13 cellular contexts compared by ENCODE assay signal in the genomic region with DNA sequence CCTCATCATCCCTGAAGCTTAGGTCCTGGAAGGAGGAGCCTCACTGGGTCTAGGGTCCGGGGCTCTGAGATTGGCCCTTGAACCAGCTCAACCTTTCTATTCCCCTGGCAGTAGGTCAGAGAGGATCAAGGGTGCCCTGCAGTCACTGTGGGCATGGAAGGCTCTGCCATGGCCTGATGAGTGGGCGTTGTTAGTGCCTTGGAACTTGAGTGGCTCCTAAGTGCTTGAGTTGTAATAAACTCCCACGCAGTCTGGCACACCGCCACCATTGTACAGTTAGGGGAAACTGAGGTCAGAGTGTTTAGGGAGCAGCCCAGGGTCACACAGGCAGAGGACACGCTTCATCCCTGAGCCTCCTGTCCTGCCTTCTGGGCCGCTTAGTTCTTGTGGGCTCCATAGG. TPM values are rescaled to one million over a fixed set of nuclear protein-coding genes. Genes with fewer than 3 reads are reported as not detected.
DNase-seq lines count a peak whose midpoint lies in the region; ATAC-seq and TF ChIP-seq lines count a peak whose summit lies in the region.
"Had no signal": no experiment of that assay in that cellular context is flagged by ENCODE, and none has a peak within 500 bp of the region (broad histone marks: within the 10 kb centered on the region; RNA-seq: fewer than 3 reads in every experiment).

No MANE protein-coding gene starts in this region.

- H3K9me3 Mint-ChIP-seq in mesothelial cell of epicardium, result no peaks in the 10 kb centered on the region

- peaks cover 2% of the 10 kb centered on the region; the same call in 1 of the 2 replicates for H3K36me3 ChIP-seq in IMR-90 (ENCODE audit: control insufficient read depth, insufficient read depth, low read length)
- H3K36me3 ChIP-seq in ascending aorta, result peaks cover under 1 to 15% of the 10 kb centered on the region in 2 donors
- H3K36me3 ChIP-seq: MG63 had no signal

- H3K9me1 ChIP-seq in IMR-90 (ENCODE audit: insufficient read depth, low read length), result peaks cover 21% of the 10 kb centered on the region

- peaks cover 44% of the 10 kb centered on the region for H3K4me1 Mint-ChIP-seq in mesothelial cell of epicardium

- no peak overlapping the region for H3K18ac ChIP-seq in IMR-90 (ENCODE audit: low read depth, low read length)

- no peak overlapping the region for H2AK9ac ChIP-seq in IMR-90 (replicated peaks; ENCODE audit: low read depth, low read length, poor library complexity)

- in situ Hi-C loops in IMR-90 (cut with MboI; ENCODE audit: low sequenced_read_pairs), result no loop called here

- no peaks in the 10 kb centered on the region for H3K36me3 Mint-ChIP-seq in mesothelial cell of epicardium

- no peak overlapping the region for H3K4me2 ChIP-seq in IMR-90 (ENCODE audit: low read depth, low read length)

- H2AFZ ChIP-seq in IMR-90 (replicated peaks; ENCODE audit: low read length, poor library complexity), result no peak overlapping the region

- H2AK5ac ChIP-seq in IMR-90 (ENCODE audit: low read depth, low read length), result peak overlapping the region; percentile 17

- H2BK15ac ChIP-seq in IMR-90 (ENCODE audit: low read depth, low read length), result no peak overlapping the region

- no peak for TF ChIP-seq RAD21 in IMR-90 (IDR thresholded peaks at IDR 0.05; ENCODE audit: low read length)

- no CpG with 5 or more reads among the region's 6 CpGs for WGBS in IMR-90 (ENCODE audit: extremely low coverage in 2 of 2, insufficient read length in 1 of 2), 2 experiments

- no peak overlapping the region for H3K23ac ChIP-seq in IMR-90 (ENCODE audit: low read depth, low read length)

- H3K27me3 ChIP-seq in IMR-90 (ENCODE audit: control insufficient read depth, insufficient read depth, low read length) (no peaks in the 10 kb centered on the region), ascending aorta (no peaks in the 10 kb centered on the region)
- H3K27me3 ChIP-seq: MG63 had no signal

- no peaks in the 10 kb centered on the region; the same call in 1 of the 2 replicates for H4K20me1 ChIP-seq in IMR-90 (ENCODE audit: insufficient read depth, low read length)

- H3K27me3 Mint-ChIP-seq in mesothelial cell of epicardium (ENCODE audit: low read depth), result no peaks in the 10 kb centered on the region

- no peaks in the 10 kb centered on the region; a peak in 1 of 4 replicates for H3K79me1 ChIP-seq in IMR-90 (ENCODE audit: low read depth in 1 of 2, low read length in 2 of 2)

- no peak for TF ChIP-seq POLR2A in IMR-90 (IDR thresholded peaks at IDR 0.05; ENCODE audit: low read depth, low read length)

- no peak overlapping the region for H2BK20ac ChIP-seq in IMR-90 (ENCODE audit: low read depth, low read length)

- no peak overlapping the region for H4K8ac ChIP-seq in IMR-90 (ENCODE audit: low read depth in 2 of 2, low read length in 2 of 2)

- H3K4me3 ChIP-seq in IMR-90 (ENCODE audit: insufficient read depth, low read depth, low read length), result no peak overlapping the region
- peak overlapping the region in 1 of 2 donors; percentile 23 for H3K4me3 ChIP-seq in ascending aorta
- H3K4me3 ChIP-seq: BLaER1 treated with 17β-estradiol and CSF1 and Interleukin-3, amounts not matched to agents 10 nM and 100 nM; MG63 had no signal

- no peak overlapping the region for H3K27ac ChIP-seq in IMR-90 (ENCODE audit: insufficient read depth, low read length)
- peak overlapping the region; percentile 96 to 99 for H3K27ac ChIP-seq in ascending aorta
- peak overlapping the region; percentile 61 for H3K27ac ChIP-seq in temporal lobe (ENCODE audit: low read depth, low read length)

- DNase-seq in IMR-90 (no peak), ascending aorta (ENCODE audit: low spot score in 2 of 2) (no peak), mesothelial cell of epicardium (ENCODE audit: low spot score in 2 of 2, unreplicated experiment in 2 of 2) (no peak), D341Med (ENCODE audit: low spot score) (no peak)
- no peak for DNase-seq in activated T-cell treated with anti-CD3 and anti-CD28 coated beads, Interleukin-2, amount 50 U/mL, for 1 hour
- no peak for DNase-seq in stimulated activated CD4-positive, alpha-beta T cell treated with anti-CD3 and anti-CD28 coated beads, Interleukin-1b, Interleukin-23, amount 100 ng/mL, for 48 hours
- DNase-seq: DMS153, EL, MG63, NCI-H1105, NCI-H526 treated with DMSO at 0.1 percent for 48 hours had no signal

- H4K91ac ChIP-seq in IMR-90 (ENCODE audit: insufficient read depth, low read depth, low read length), result no peak overlapping the region

- H3K27ac Mint-ChIP-seq in mesothelial cell of epicardium, result peak overlapping the region; percentile 71

- H3K4me1 ChIP-seq in IMR-90 (ENCODE audit: control insufficient read depth, insufficient read depth, low read length) (peaks cover 48% of the 10 kb centered on the region), ascending aorta (peaks cover 36 to 63% of the 10 kb centered on the region in 2 donors)

- TF ChIP-seq CTCF in IMR-90 (conservative IDR thresholded peaks at IDR 0.05; ENCODE audit: low read depth, low read length), result no peak
- no peak for TF ChIP-seq CTCF in ascending aorta (IDR thresholded peaks at IDR 0.05)
- no peak for TF ChIP-seq CTCF in mesothelial cell of epicardium (IDR thresholded peaks at IDR 0.05; ENCODE audit: unreplicated experiment)

- BruUV-seq in IMR-90 (replicated peaks; lab: Mats Ljungman, UMichigan), result no TSS peak

- no peak overlapping the region for H3K56ac ChIP-seq in IMR-90 (ENCODE audit: extremely low read depth, insufficient read depth, low read length)

- no peak overlapping the region for H3K9ac ChIP-seq in IMR-90 (ENCODE audit: low read depth, low read length)

- no peak overlapping the region for H3K4ac ChIP-seq in IMR-90 (ENCODE audit: low read depth, low read length)

- no peak for ATAC-seq in IMR-90 (ENCODE audit: low read depth)

- H3K4me3 Mint-ChIP-seq in mesothelial cell of epicardium, result no peak overlapping the region

- H3K14ac ChIP-seq in IMR-90 (replicated peaks; ENCODE audit: low read depth, low read length), result no peak overlapping the region

- CTCF ChIA-PET in IMR-90 (lab: Yijun Ruan, JAX), result interaction anchor here (0.5 kb wide), 1 partner anchor 1105 kb away, joined by 10 read pairs; no protein-coding TSS in a partner anchor

- no peak overlapping the region for H2BK120ac ChIP-seq in IMR-90 (ENCODE audit: low read depth, low read length)

- dilution Hi-C loops in IMR-90 (cut with HindIII; ENCODE audit: low sequenced_read_pairs, unreplicated experiment), result no loop called here

- H2BK5ac ChIP-seq in IMR-90 (ENCODE audit: low read depth, low read length, poor library complexity, severe bottlenecking), result no peak overlapping the region

- POLR2A ChIA-PET in IMR-90 (lab: Charles Lee; ENCODE audit: unreplicated experiment), result no interaction called here

- H3K9me3 ChIP-seq in IMR-90 (ENCODE audit: control insufficient read depth, insufficient read depth, low read length) (no peaks in the 10 kb centered on the region), ascending aorta (no peaks in the 10 kb centered on the region)
- H3K9me3 ChIP-seq: BLaER1 treated with 17β-estradiol and CSF1 and Interleukin-3, amounts not matched to agents 10 nM and 100 nM; MG63 had no signal

- no peak overlapping the region for H4K5ac ChIP-seq in IMR-90 (ENCODE audit: low read depth, low read length)

- intact Hi-C loops in IMR-90 (cut with micrococcal nuclease) (no loop called here), ascending aorta (cut with DNase I) (no loop called here)

TF ChIP-seq in IMR-90, 13 proteins besides CTCF, POLR2A, EP300 and RAD21 (continues in another document):
- no peak for TF ChIP-seq MAZ (IDR thresholded peaks at IDR 0.05; ENCODE audit: borderline replicate concordance, low read depth, low read length)
- TF ChIP-seq FOS (IDR thresholded peaks at IDR 0.05; ENCODE audit: low read depth, low read length), result no peak
- TF ChIP-seq, protein P1, sequence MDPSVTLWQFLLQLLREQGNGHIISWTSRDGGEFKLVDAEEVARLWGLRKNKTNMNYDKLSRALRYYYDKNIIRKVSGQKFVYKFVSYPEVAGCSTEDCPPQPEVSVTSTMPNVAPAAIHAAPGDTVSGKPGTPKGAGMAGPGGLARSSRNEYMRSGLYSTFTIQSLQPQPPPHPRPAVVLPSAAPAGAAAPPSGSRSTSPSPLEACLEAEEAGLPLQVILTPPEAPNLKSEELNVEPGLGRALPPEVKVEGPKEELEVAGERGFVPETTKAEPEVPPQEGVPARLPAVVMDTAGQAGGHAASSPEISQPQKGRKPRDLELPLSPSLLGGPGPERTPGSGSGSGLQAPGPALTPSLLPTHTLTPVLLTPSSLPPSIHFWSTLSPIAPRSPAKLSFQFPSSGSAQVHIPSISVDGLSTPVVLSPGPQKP (IDR thresholded peaks at IDR 0.05; ENCODE audit: borderline replicate concordance, low read depth, low read length), result no peak
- no peak for TF ChIP-seq CHD1 (IDR thresholded peaks at IDR 0.05; ENCODE audit: low read depth, low read length)
- no peak for TF ChIP-seq MAFK (IDR thresholded peaks at IDR 0.05; ENCODE audit: low read depth, low read length)
- TF ChIP-seq RFX5 (IDR thresholded peaks at IDR 0.05; ENCODE audit: low read depth, low read length), result no peak
- TF ChIP-seq BHLHE40 (IDR thresholded peaks at IDR 0.05; ENCODE audit: low read depth, low read length), result no peak
- TF ChIP-seq CEBPB (IDR thresholded peaks at IDR 0.05; ENCODE audit: low read depth, low read length), result no peak
- no peak for TF ChIP-seq NFE2L2 (IDR thresholded peaks at IDR 0.05; ENCODE audit: low read depth, low read length)
- no peak for TF ChIP-seq RCOR1 (IDR thresholded peaks at IDR 0.05; ENCODE audit: insufficient replicate concordance, low read length)
- no peak for TF ChIP-seq MXI1 (IDR thresholded peaks at IDR 0.05; ENCODE audit: borderline replicate concordance, low read depth, low read length)
- no peak for TF ChIP-seq SMC3 (IDR thresholded peaks at IDR 0.05; ENCODE audit: low read depth, low read length)

RNA-seq across cellular contexts. Expression of a gene that starts 10.4 kb away (rescaled TPM):
- total RNA-seq in IMR-90 (2012; rRNA removed) (3.0 and 3.1 TPM in 2 replicates), ascending aorta (128 TPM), mesothelial cell of epicardium (84.4 to 86.6 TPM (median 85.3 TPM) in 3 replicates), temporal lobe (4.9 TPM)
- polyA plus RNA-seq in IMR-90 (2012; rRNA removed), result 22.6 and 24.8 TPM in 2 replicates
- polyA plus RNA-seq in IMR-90 (2012; cell fraction: cytosol; rRNA removed), result 10.2 and 21.0 TPM in 2 replicates
- polyA plus RNA-seq in IMR-90 (2012; cell fraction: nucleus; rRNA removed; ENCODE audit: low replicate concordance), result 33.0 and 36.8 TPM in 2 replicates

RNA-seq across cellular contexts. Expression of a gene that starts 31.0 kb away (rescaled TPM):
- total RNA-seq in IMR-90 (2012; rRNA removed), result under 0.01 TPM in 2 replicates
- 0.24 TPM in 2 replicates for polyA plus RNA-seq in IMR-90 (2012; rRNA removed)
- polyA plus RNA-seq in IMR-90 (2012; cell fraction: cytosol; rRNA removed), result 0.02 and 0.04 TPM in 2 replicates
- 0.16 and 0.25 TPM in 2 replicates for polyA plus RNA-seq in IMR-90 (2012; cell fraction: nucleus; rRNA removed; ENCODE audit: low replicate concordance)
- total RNA-seq in ascending aorta, result 1.1 TPM
- 8.5 to 9.4 TPM (median 8.5 TPM) in 3 replicates for total RNA-seq in mesothelial cell of epicardium
- 3.9 TPM for total RNA-seq in temporal lobe

Comparison
In these comparisons a context has a peak if more than half of its experiments do, and no peak if none do; other contexts are left out.
1. RNA of a gene that starts 10.4 kb away (total RNA-seq): 128 TPM in ascending aorta (single experiment) and 84.4 to 86.6 TPM in mesothelial cell of epicardium; 4.9 TPM in temporal lobe (single experiment) and 3.0 to 3.1 TPM in IMR-90; every median in the first group is over 10 times any median in the second.